Comparison of ENCODE assay signal across 14 cellular contexts in genomic region chr10:13930123-13930522, GRCh38.
DNase-seq lines count a peak whose midpoint lies in the region; ATAC-seq and TF ChIP-seq lines count a peak whose summit lies in the region.
"Had no signal": no experiment of that assay in that cellular context is flagged by ENCODE, and none has a peak within 500 bp of the region (broad histone marks: within the 10 kb centered on the region; RNA-seq: fewer than 3 reads in every experiment).

No MANE protein-coding gene starts in this region.

- H3K4me2 ChIP-seq in neural progenitor cell (no peak overlapping the region), PC-3 (ENCODE audit: low read length) (no peak overlapping the region)

- no peaks in the 10 kb centered on the region for H3K9me3 Mint-ChIP-seq in activated naive CD4-positive, alpha-beta T cell treated with anti-CD3 and anti-CD28 coated beads, Interleukin-2, amount 50 U/mL, for 24 hours
- H3K9me3 Mint-ChIP-seq in central memory CD8-positive, alpha-beta T cell: no peaks in the 10 kb centered on the region
- peaks cover 6% of the 10 kb centered on the region for H3K9me3 Mint-ChIP-seq in neural progenitor cell

- TF ChIP-seq CTCF in neural progenitor cell (IDR thresholded peaks at IDR 0.05) (no peak), PC-3 (conservative IDR thresholded peaks at IDR 0.05; ENCODE audit: low read depth, low read length) (no peak)

- H2AFZ ChIP-seq in neural progenitor cell (replicated peaks): no peak overlapping the region
- H2AFZ ChIP-seq in PC-3 (ENCODE audit: low read length): no peak overlapping the region

- H3K27ac Mint-ChIP-seq in activated naive CD4-positive, alpha-beta T cell treated with anti-CD3 and anti-CD28 coated beads, Interleukin-2, amount 50 U/mL, for 24 hours: no peak overlapping the region
- H3K27ac Mint-ChIP-seq in central memory CD8-positive, alpha-beta T cell (ENCODE audit: low read depth): no peak overlapping the region
- H3K27ac Mint-ChIP-seq in neural progenitor cell: no peak overlapping the region

- intact Hi-C loops in PC-3 (cut with micrococcal nuclease): no loop called here

- CTCF ChIA-PET in PC-3 (lab: Charles Lee): no interaction called here

- H3K9ac ChIP-seq in neural progenitor cell: no peak overlapping the region
- no peak overlapping the region for H3K9ac ChIP-seq in PC-3 (ENCODE audit: low read length)

- H3F3A ChIP-seq in neural progenitor cell (ENCODE audit: low read depth) (no peaks in the 10 kb centered on the region), PC-3 (ENCODE audit: low read length, unreplicated experiment) (no peaks in the 10 kb centered on the region)

- H3K27me3 ChIP-seq in neural progenitor cell: no peaks in the 10 kb centered on the region
- no peaks in the 10 kb centered on the region for H3K27me3 ChIP-seq in PC-3 (ENCODE audit: low read length)
- H3K27me3 ChIP-seq: ovary, uterus had no signal

- ATAC-seq in central memory CD8-positive, alpha-beta T cell (replicated peaks; ENCODE audit: extremely low read depth, poor library complexity, severe bottlenecking): peak; percentile 84
- ATAC-seq in PC-3 (no peak), HG02642 (IDR thresholded peaks at IDR 0.05; ENCODE audit: poor library complexity, unreplicated experiment) (no peak), HG02623 (IDR thresholded peaks at IDR 0.05; ENCODE audit: unreplicated experiment) (no peak)

- H4K20me1 ChIP-seq in neural progenitor cell (ENCODE audit: low read depth) (no peaks in the 10 kb centered on the region), PC-3 (ENCODE audit: low read length) (no peaks in the 10 kb centered on the region)

- H3K27me3 Mint-ChIP-seq in activated naive CD4-positive, alpha-beta T cell treated with anti-CD3 and anti-CD28 coated beads, Interleukin-2, amount 50 U/mL, for 24 hours: no peaks in the 10 kb centered on the region
- no peaks in the 10 kb centered on the region for H3K27me3 Mint-ChIP-seq in central memory CD8-positive, alpha-beta T cell
- peaks cover 4% of the 10 kb centered on the region for H3K27me3 Mint-ChIP-seq in neural progenitor cell (ENCODE audit: insufficient read depth, low read depth)

- no peaks in the 10 kb centered on the region for H3K9me2 ChIP-seq in PC-3 (replicated peaks; ENCODE audit: low read length)

- H3K4me3 ChIP-seq in neural progenitor cell: no peak overlapping the region
- H3K4me3 ChIP-seq in PC-3 (ENCODE audit: low read length): no peak overlapping the region
- H3K4me3 ChIP-seq: ovary, uterus had no signal

- peak overlapping the region; percentile 11 for H3K4me3 Mint-ChIP-seq in activated naive CD4-positive, alpha-beta T cell treated with anti-CD3 and anti-CD28 coated beads, Interleukin-2, amount 50 U/mL, for 24 hours
- H3K4me3 Mint-ChIP-seq in central memory CD8-positive, alpha-beta T cell: no peak overlapping the region
- H3K4me3 Mint-ChIP-seq in neural progenitor cell: no peak overlapping the region

- H3K79me2 ChIP-seq in neural progenitor cell (ENCODE audit: low read depth) (no peaks in the 10 kb centered on the region), PC-3 (ENCODE audit: low read length) (no peaks in the 10 kb centered on the region)

- no peaks in the 10 kb centered on the region for H3K36me3 Mint-ChIP-seq in activated naive CD4-positive, alpha-beta T cell treated with anti-CD3 and anti-CD28 coated beads, Interleukin-2, amount 50 U/mL, for 24 hours
- no peaks in the 10 kb centered on the region for H3K36me3 Mint-ChIP-seq in central memory CD8-positive, alpha-beta T cell (ENCODE audit: insufficient read depth)
- no peaks in the 10 kb centered on the region for H3K36me3 Mint-ChIP-seq in neural progenitor cell

- peaks cover 18% of the 10 kb centered on the region for H3K4me1 Mint-ChIP-seq in activated naive CD4-positive, alpha-beta T cell treated with anti-CD3 and anti-CD28 coated beads, Interleukin-2, amount 50 U/mL, for 24 hours
- peaks cover 7% of the 10 kb centered on the region for H3K4me1 Mint-ChIP-seq in central memory CD8-positive, alpha-beta T cell
- peaks cover 4% of the 10 kb centered on the region for H3K4me1 Mint-ChIP-seq in neural progenitor cell

- no peak for DNase-seq in activated naive CD4-positive, alpha-beta T cell treated with Interleukin-2 at 50 U/mL for 16 hours
- DNase-seq in T-helper 9 cell (peak; percentile 23), neural progenitor cell (ENCODE audit: low spot score) (peak; percentile 6), PC-3 (no peak)
- DNase-seq in central memory CD8-positive, alpha-beta T cell (ENCODE audit: low spot score in 2 of 2): peak in 1 of 2 donors; percentile 17
- DNase-seq: cerebellar nuclear complex, DMS53, NCI-H2081 treated with DMSO at 0.1 percent for 48 hours, ovary, SHP77 treated with DMSO at 0.1 percent for 48 hours, uterus had no signal

- H3K27ac ChIP-seq in neural progenitor cell: no peak overlapping the region
- no peak overlapping the region for H3K27ac ChIP-seq in PC-3 (ENCODE audit: low read length)
- H3K27ac ChIP-seq: ovary, uterus had no signal

- H3K36me3 ChIP-seq in neural progenitor cell (no peaks in the 10 kb centered on the region), PC-3 (ENCODE audit: low read depth, low read length) (no peaks in the 10 kb centered on the region)
- H3K36me3 ChIP-seq: ovary, uterus had no signal

- BruUV-seq in PC-3 (replicated peaks; lab: Mats Ljungman, UMichigan): no TSS peak

- H3K9me3 ChIP-seq in neural progenitor cell (ENCODE audit: low read depth): no peaks in the 10 kb centered on the region
- H3K9me3 ChIP-seq in PC-3 (ENCODE audit: low read length): no peaks in the 10 kb centered on the region
- H3K9me3 ChIP-seq: ovary, uterus had no signal

- H3K4me1 ChIP-seq in neural progenitor cell (peaks cover 12% of the 10 kb centered on the region), PC-3 (ENCODE audit: insufficient read depth, low read length) (no peaks in the 10 kb centered on the region)
- H3K4me1 ChIP-seq: uterus had no signal

- POLR2A ChIA-PET in PC-3 (lab: Charles Lee; ENCODE audit: unreplicated experiment): no interaction called here

Comparison
In these comparisons a context has a peak if more than half of its experiments do, and no peak if none do; other contexts are left out.
1. DNase-seq: peak in T-helper 9 cell (single experiment) and neural progenitor cell (single experiment); none in activated naive CD4-positive, alpha-beta T cell treated with Interleukin-2 at 50 U/mL for 16 hours (single experiment) and PC-3 (single experiment).